In genomic region chr7:40716052-40716451, GRCh38 we compare ENCODE assay signal across 19 cellular contexts.
A peak's percentile ranks its signal among the peaks of the same experiment; 100 is the strongest.
DNase-seq lines count a peak whose midpoint lies in the region; ATAC-seq and TF ChIP-seq lines count a peak whose summit lies in the region.
"Had no signal": no experiment of that assay in that cellular context is flagged by ENCODE, and none has a peak within 500 bp of the region (broad histone marks: within the 10 kb centered on the region; RNA-seq: fewer than 3 reads in every experiment).

No MANE protein-coding gene starts in this region.

- no TSS peak for BruUV-seq in OCI-LY7 (replicated peaks; lab: Mats Ljungman, UMichigan)

- peaks cover 31% of the 10 kb centered on the region for H3K4me1 ChIP-seq in mesodermal cell (ENCODE audit: control insufficient read depth, insufficient read depth, low read length, poor library complexity, severe bottlenecking)
- no peaks in the 10 kb centered on the region for H3K4me1 ChIP-seq in OCI-LY7 (ENCODE audit: insufficient read depth, low read length, poor library complexity, severe bottlenecking)

- H3K27me3 ChIP-seq in CD4-positive, alpha-beta T cell (ENCODE audit: control insufficient read depth, insufficient read depth, low read length) = no peaks in the 10 kb centered on the region

- ATAC-seq in CD4-positive, alpha-beta T cell (ENCODE audit: poor library complexity) = no peak
- ATAC-seq: CD8-positive, alpha-beta T cell; natural killer cell treated with Interleukin-12 subunit alpha and Interleukin-12 subunit beta and Interleukin-15 and Interleukin-18, amount 100 ng/mL, for 72 hours; stimulated activated naive CD8-positive, alpha-beta T cell treated with anti-CD3 and anti-CD28 coated beads, Interleukin-15, amount 100 ng/mL, for 72 hours had no signal

- DNase-seq in AG20443 (ENCODE audit: low spot score) (peak; percentile 26), RPMI7951 (ENCODE audit: low read depth) (peak; percentile 43), fibroblast of gingiva (ENCODE audit: low read depth) (peak; percentile 26), OCI-LY7 (ENCODE audit: low spot score) (no peak)
- no peak for DNase-seq in CD4-positive, alpha-beta T cell
- DNase-seq in central memory CD4-positive, alpha-beta T cell = no peak
- no peak for DNase-seq in activated naive CD4-positive, alpha-beta T cell (lab: John Stamatoyannopoulos, UW)
- DNase-seq: activated CD4-positive, alpha-beta T cell treated with anti-CD3 and anti-CD28 coated beads, Interleukin-2, amount 10 ng/mL, durations not matched to agents 24 days and 14 days; activated naive CD4-positive, alpha-beta T cell treated with anti-CD3 and anti-CD28 coated beads, Interleukin-2, amount 10 ng/mL, durations not matched to agents 7 days and 5 days; CD8-positive, alpha-beta T cell; effector CD8-positive, alpha-beta T cell; foreskin melanocyte; Karpas-422; NCI-H1694; NCI-H446 treated with DMSO at 0.1 percent for 48 hours; stimulated activated naive CD8-positive, alpha-beta T cell treated with anti-CD3 and anti-CD28 coated beads, Interleukin-15, amount 100 ng/mL, for 72 hours; T1000 had no signal

- intact Hi-C loops in CD4-positive, alpha-beta T cell (cut with DNase I, micrococcal nuclease) = loop anchor here in 1 of 2 experiments (5.0 kb wide), 1 partner anchor 1326 kb away; no protein-coding TSS in a partner anchor
- intact Hi-C loops in OCI-LY7 (cut with micrococcal nuclease; ENCODE audit: unreplicated experiment) = no loop called here

- no peaks in the 10 kb centered on the region for H4K20me1 ChIP-seq in OCI-LY7 (ENCODE audit: insufficient read depth, low read length)

- no peaks in the 10 kb centered on the region for H3K79me2 ChIP-seq in OCI-LY7 (ENCODE audit: insufficient read depth, low read depth, low read length)

- no peak for TF ChIP-seq CTCF in CD4-positive, alpha-beta T cell (IDR thresholded peaks at IDR 0.05)
- no peak for TF ChIP-seq CTCF in OCI-LY7 (conservative IDR thresholded peaks at IDR 0.05; ENCODE audit: low read length)

- CTCF ChIA-PET in CD4-positive, alpha-beta T cell (lab: Charles Lee) = no interaction called here
- CTCF ChIA-PET in OCI-LY7 (lab: Charles Lee; ENCODE audit: unreplicated experiment) = no interaction called here

- no peak overlapping the region for H3K4me2 ChIP-seq in OCI-LY7 (ENCODE audit: low read length)

- H3K27ac ChIP-seq in mesodermal cell (ENCODE audit: low read depth, low read length, severe bottlenecking) = peak overlapping the region; percentile 13
- H3K27ac ChIP-seq in CD4-positive, alpha-beta T cell (ENCODE audit: low read depth, low read length) = no peak overlapping the region
- no peak overlapping the region for H3K27ac ChIP-seq in OCI-LY7 (ENCODE audit: low read depth, low read length, poor library complexity, severe bottlenecking)

- no peaks in the 10 kb centered on the region for H3K27me3 Mint-ChIP-seq in CD4-positive, alpha-beta T cell
- H3K27me3 Mint-ChIP-seq: stimulated activated naive CD8-positive, alpha-beta T cell treated with anti-CD3 and anti-CD28 coated beads, Interleukin-15, amount 100 ng/mL, for 72 hours had no signal

- POLR2A ChIA-PET in CD4-positive, alpha-beta T cell (lab: Charles Lee) = no interaction called here
- POLR2A ChIA-PET in OCI-LY7 (lab: Charles Lee) = interaction anchor here (0.6 kb wide), 1 partner anchor 16 kb away, joined by 3 read pairs; no protein-coding TSS in a partner anchor

- no peak overlapping the region for H3K27ac Mint-ChIP-seq in CD4-positive, alpha-beta T cell
- H3K27ac Mint-ChIP-seq: activated CD4-positive, alpha-beta T cell treated with anti-CD3 and anti-CD28 coated beads, Interleukin-2, amount 10 ng/mL, durations not matched to agents 24 days and 14 days; activated naive CD4-positive, alpha-beta T cell treated with anti-CD3 and anti-CD28 coated beads, Interleukin-2, amount 10 ng/mL, durations not matched to agents 7 days and 5 days; CD8-positive, alpha-beta T cell; natural killer cell treated with Interleukin-12 subunit alpha and Interleukin-12 subunit beta and Interleukin-15 and Interleukin-18, amount 100 ng/mL, for 72 hours; stimulated activated naive CD8-positive, alpha-beta T cell treated with anti-CD3 and anti-CD28 coated beads, Interleukin-15, amount 100 ng/mL, for 72 hours had no signal

- H3K9me2 ChIP-seq in OCI-LY7 (ENCODE audit: insufficient read depth, low read length) = no peaks in the 10 kb centered on the region; the same call in 1 of the 2 replicates

- no peaks in the 10 kb centered on the region for H3K36me3 ChIP-seq in mesodermal cell (ENCODE audit: control insufficient read depth, insufficient read depth, low read length)
- no peaks in the 10 kb centered on the region for H3K36me3 ChIP-seq in OCI-LY7 (ENCODE audit: insufficient read depth, low read length)

- no peak overlapping the region for H3K4me3 Mint-ChIP-seq in CD4-positive, alpha-beta T cell
- H3K4me3 Mint-ChIP-seq: activated CD4-positive, alpha-beta T cell treated with anti-CD3 and anti-CD28 coated beads, Interleukin-2, amount 10 ng/mL, durations not matched to agents 24 days and 14 days; activated naive CD4-positive, alpha-beta T cell treated with anti-CD3 and anti-CD28 coated beads, Interleukin-2, amount 10 ng/mL, durations not matched to agents 7 days and 5 days; CD8-positive, alpha-beta T cell; natural killer cell treated with Interleukin-12 subunit alpha and Interleukin-12 subunit beta and Interleukin-15 and Interleukin-18, amount 100 ng/mL, for 72 hours; stimulated activated naive CD8-positive, alpha-beta T cell treated with anti-CD3 and anti-CD28 coated beads, Interleukin-15, amount 100 ng/mL, for 72 hours had no signal

- H3K36me3 Mint-ChIP-seq in CD4-positive, alpha-beta T cell (ENCODE audit: low read depth) = no peaks in the 10 kb centered on the region
- H3K36me3 Mint-ChIP-seq: activated naive CD4-positive, alpha-beta T cell treated with anti-CD3 and anti-CD28 coated beads, Interleukin-2, amount 10 ng/mL, durations not matched to agents 7 days and 5 days; CD8-positive, alpha-beta T cell; natural killer cell treated with Interleukin-12 subunit alpha and Interleukin-12 subunit beta and Interleukin-15 and Interleukin-18, amount 100 ng/mL, for 72 hours had no signal

- H3K9me3 ChIP-seq in mesodermal cell (ENCODE audit: control insufficient read depth, low read length) (no peaks in the 10 kb centered on the region), OCI-LY7 (ENCODE audit: low read length) (no peaks in the 10 kb centered on the region)
- no peaks in the 10 kb centered on the region for H3K9me3 ChIP-seq in CD4-positive, alpha-beta T cell (ENCODE audit: control insufficient read depth, low read length)

- H3K4me3 ChIP-seq in mesodermal cell (ENCODE audit: extremely low read depth, insufficient read depth, low read length, poor library complexity, severe bottlenecking) (no peak overlapping the region), OCI-LY7 (ENCODE audit: low read depth, low read length, poor library complexity, severe bottlenecking) (no peak overlapping the region)

- H3K9me3 Mint-ChIP-seq in CD4-positive, alpha-beta T cell = no peaks in the 10 kb centered on the region
- H3K9me3 Mint-ChIP-seq: activated CD4-positive, alpha-beta T cell treated with anti-CD3 and anti-CD28 coated beads, Interleukin-2, amount 10 ng/mL, durations not matched to agents 24 days and 14 days; activated naive CD4-positive, alpha-beta T cell treated with anti-CD3 and anti-CD28 coated beads, Interleukin-2, amount 10 ng/mL, durations not matched to agents 7 days and 5 days; CD8-positive, alpha-beta T cell; natural killer cell treated with Interleukin-12 subunit alpha and Interleukin-12 subunit beta and Interleukin-15 and Interleukin-18, amount 100 ng/mL, for 72 hours; stimulated activated naive CD8-positive, alpha-beta T cell treated with anti-CD3 and anti-CD28 coated beads, Interleukin-15, amount 100 ng/mL, for 72 hours had no signal

- no peaks in the 10 kb centered on the region for H3K4me1 Mint-ChIP-seq in CD4-positive, alpha-beta T cell (ENCODE audit: low read depth)

- no peak overlapping the region for H2AFZ ChIP-seq in OCI-LY7 (ENCODE audit: low read length)

Comparison
In these comparisons a context has a peak if more than half of its experiments do, and no peak if none do; other contexts are left out.
1. DNase-seq: peak in AG20443 (single experiment), RPMI7951 (single experiment) and fibroblast of gingiva (single experiment); none in CD4-positive, alpha-beta T cell (0 of 10), OCI-LY7 (single experiment), central memory CD4-positive, alpha-beta T cell (single experiment) and activated naive CD4-positive, alpha-beta T cell (0 of 4).